Comparison of ENCODE assay signal across 8 cellular contexts in genomic region chr13:60267498-60268202, GRCh38.
DNase-seq lines count a peak whose midpoint lies in the region; ATAC-seq and TF ChIP-seq lines count a peak whose summit lies in the region.

No MANE protein-coding gene starts in this region.

- H3K4me1 Mint-ChIP-seq in CD4-positive, alpha-beta T cell (ENCODE audit: low read depth): no peaks in the 10 kb centered on the region

- peaks cover 7% of the 10 kb centered on the region for H3K9me3 Mint-ChIP-seq in CD4-positive, alpha-beta T cell

- CTCF ChIA-PET in CD4-positive, alpha-beta T cell (lab: Charles Lee): no interaction called here

- POLR2A ChIA-PET in CD4-positive, alpha-beta T cell (lab: Charles Lee): no interaction called here

- H3K9me3 ChIP-seq in CD4-positive, alpha-beta T cell (ENCODE audit: control insufficient read depth, low read length): no peaks in the 10 kb centered on the region
- H3K9me3 ChIP-seq in mucosa of stomach (ENCODE audit: control insufficient read depth, low read length): no peaks in the 10 kb centered on the region

- peak overlapping the region; percentile 25 to 47 for H3K4me3 ChIP-seq in cardiac fibroblast (replicated peaks in 1 of 2; ENCODE audit: low read depth in 2 of 2, low read length in 2 of 2)
- H3K4me3 ChIP-seq in mucosa of stomach (ENCODE audit: low read length): peak overlapping the region; percentile 29

- no peak overlapping the region for H3K27ac Mint-ChIP-seq in CD4-positive, alpha-beta T cell

- DNase-seq in CD4-positive, alpha-beta T cell: peak in 4 of 10 experiments; percentile 3 to 6 (median 6)
- DNase-seq in LHCN-M2 (ENCODE audit: low read depth) (peak; percentile 3), cardiac fibroblast (ENCODE audit: low read depth in 2 of 2) (peak; percentile 1 to 3), ureter (ENCODE audit: low spot score) (no peak), germinal center (ENCODE audit: low spot score) (no peak), NCI-H2081 treated with DMSO at 0.1 percent for 48 hours (lab: John Stamatoyannopoulos, UW) (no peak)

- no peak overlapping the region for H3K27ac ChIP-seq in CD4-positive, alpha-beta T cell (ENCODE audit: low read depth, low read length)

- intact Hi-C loops in CD4-positive, alpha-beta T cell (cut with DNase I, micrococcal nuclease): no loop called here

- no peak for TF ChIP-seq CTCF in CD4-positive, alpha-beta T cell (IDR thresholded peaks at IDR 0.05)
- TF ChIP-seq CTCF in cardiac fibroblast (IDR thresholded peaks at IDR 0.05; ENCODE audit: low read depth, low read length): no peak

- H3K4me1 ChIP-seq in mucosa of stomach (ENCODE audit: control insufficient read depth, insufficient read depth, low read length): no peaks in the 10 kb centered on the region

- H3K36me3 ChIP-seq in mucosa of stomach (ENCODE audit: control insufficient read depth, insufficient read depth, low read length): no peaks in the 10 kb centered on the region

- peak overlapping the region; percentile 60 for H3K9ac ChIP-seq in mucosa of stomach (ENCODE audit: low read length)

- H3K27me3 Mint-ChIP-seq in CD4-positive, alpha-beta T cell: peaks cover 12% of the 10 kb centered on the region

- H3K4me3 Mint-ChIP-seq in CD4-positive, alpha-beta T cell: no peak overlapping the region

- no peaks in the 10 kb centered on the region for H3K27me3 ChIP-seq in CD4-positive, alpha-beta T cell (ENCODE audit: control insufficient read depth, insufficient read depth, low read length)
- no peaks in the 10 kb centered on the region for H3K27me3 ChIP-seq in mucosa of stomach (ENCODE audit: control insufficient read depth, insufficient read depth, low read length)

- peak; percentile 62 for ATAC-seq in CD4-positive, alpha-beta T cell (ENCODE audit: poor library complexity)
- peak; percentile 90 for ATAC-seq in GM19467 (IDR thresholded peaks at IDR 0.05; ENCODE audit: unreplicated experiment)

- H3K36me3 Mint-ChIP-seq in CD4-positive, alpha-beta T cell (ENCODE audit: low read depth): no peaks in the 10 kb centered on the region

Comparison
In these comparisons a context has a peak if more than half of its experiments do, and no peak if none do; other contexts are left out.
1. DNase-seq: peak in LHCN-M2 (single experiment) and cardiac fibroblast (2 of 2); none in ureter (single experiment), germinal center (single experiment) and NCI-H2081 treated with DMSO at 0.1 percent for 48 hours (single experiment).